Comparison of ENCODE assay signal across 2 cellular contexts in genomic region chr17:75683467-75684041, GRCh38.
A peak's percentile ranks its signal among the peaks of the same experiment; 100 is the strongest.
TF ChIP-seq lines count a peak whose summit lies in the region.

No MANE protein-coding gene starts in this region.

TF ChIP-seq in SK-N-SH, 30 proteins besides CTCF, POLR2A, EP300 and RAD21 (continued from another document):
- peak; percentile 34; the same call in 1 of the 2 replicates for TF ChIP-seq PBX3 (IDR thresholded peaks at IDR 0.05)

TF ChIP-seq in SK-N-SH treated with all-trans-retinoic acid at 6 μM for 48 hours, 23 proteins besides CTCF, POLR2A, EP300 and RAD21 (continued from another document):
- TF ChIP-seq TSHZ2 (CRISPR knock-in tag; IDR thresholded peaks at IDR 0.05), result no peak
